8 cellular contexts compared by ENCODE assay signal in genomic region chr9:109640232-109641078, GRCh38.
DNase-seq lines count a peak whose midpoint lies in the region; ATAC-seq and TF ChIP-seq lines count a peak whose summit lies in the region.

No MANE protein-coding gene starts in this region.

- H3K9me2 ChIP-seq in GM23338 (ENCODE audit: insufficient read depth), result no peaks in the 10 kb centered on the region

- ATAC-seq in GM23338 (peak; percentile 89), lower lobe of right lung (peak; percentile 44 to 63)

- H3K79me2 ChIP-seq in GM23338 (replicated peaks; ENCODE audit: insufficient read depth), result no peaks in the 10 kb centered on the region

- H3K36me3 ChIP-seq in GM23338 (ENCODE audit: insufficient read depth) (no peaks in the 10 kb centered on the region), ectodermal cell (ENCODE audit: control insufficient read depth, insufficient read depth, low read length) (no peaks in the 10 kb centered on the region), lower lobe of right lung (no peaks in the 10 kb centered on the region)

- no peaks in the 10 kb centered on the region for H3K9me3 ChIP-seq in ectodermal cell (ENCODE audit: control insufficient read depth, low read length)
- no peaks in the 10 kb centered on the region for H3K9me3 ChIP-seq in lower lobe of right lung

- no peaks in the 10 kb centered on the region for H4K20me1 ChIP-seq in GM23338 (replicated peaks; ENCODE audit: insufficient read depth)

- H3K27ac ChIP-seq in GM23338 (ENCODE audit: low read depth) (no peak overlapping the region), ectodermal cell (ENCODE audit: insufficient read depth, low read depth, low read length, poor library complexity, severe bottlenecking) (no peak overlapping the region), lower lobe of right lung (no peak overlapping the region)

- intact Hi-C loops in lower lobe of right lung (cut with DNase I), result no loop called here

- peaks cover 6% of the 10 kb centered on the region; the same call in 2 of the 3 replicates for H3K9me3 Mint-ChIP-seq in GM23338
- peaks cover 4% of the 10 kb centered on the region for H3K9me3 Mint-ChIP-seq in type B pancreatic cell

- H3K27me3 Mint-ChIP-seq in GM23338 (ENCODE audit: insufficient read depth, low read depth, poor library complexity) (peaks cover 28% of the 10 kb centered on the region), type B pancreatic cell (peaks cover 86% of the 10 kb centered on the region)

- H3K4me3 Mint-ChIP-seq in GM23338 (peak overlapping the region; percentile 73), type B pancreatic cell (peak overlapping the region; percentile 77)

- peaks cover 55% of the 10 kb centered on the region for H3K27me3 ChIP-seq in GM23338 (ENCODE audit: insufficient read depth)
- peaks cover 63% of the 10 kb centered on the region for H3K27me3 ChIP-seq in ectodermal cell (ENCODE audit: control insufficient read depth, insufficient read depth, low read length, poor library complexity, severe bottlenecking)
- H3K27me3 ChIP-seq in lower lobe of right lung (ENCODE audit: low read depth), result peaks cover 27% of the 10 kb centered on the region

- H3K4me1 ChIP-seq in GM23338 (ENCODE audit: insufficient read depth) (peaks cover 6% of the 10 kb centered on the region), ectodermal cell (ENCODE audit: control insufficient read depth, insufficient read depth, low read length) (peaks cover 15% of the 10 kb centered on the region), lower lobe of right lung (peaks cover 8% of the 10 kb centered on the region)

- TF ChIP-seq CTCF in GM23338 (conservative IDR thresholded peaks at IDR 0.05; ENCODE audit: low read depth in 2 of 2) (no peak), lower lobe of right lung (IDR thresholded peaks at IDR 0.05) (no peak), type B pancreatic cell (conservative IDR thresholded peaks at IDR 0.05) (no peak)

- H2AFZ ChIP-seq in GM23338, result peak overlapping the region; percentile 99

- H3K4me3 ChIP-seq in GM23338 (peak overlapping the region; percentile 78), ectodermal cell (ENCODE audit: insufficient read depth, low read depth, low read length) (peak overlapping the region; percentile 54), lower lobe of right lung (peak overlapping the region; percentile 46)

- peak overlapping the region; percentile 94 for H3K4me2 ChIP-seq in GM23338

- DNase-seq in GM23338 (ENCODE audit: low spot score) (peak; percentile 78), NCI-H524 (lab: John Stamatoyannopoulos, UW) (peak; percentile 85 to 94), lower lobe of right lung (peak; percentile 50), type B pancreatic cell (ENCODE audit: extremely low spot score, unreplicated experiment) (peak; percentile 77), GM19240 (ENCODE audit: insufficient read length, low spot score) (no peak)
- DNase-seq in activated T-cell treated with anti-CD3 and anti-CD28 coated beads, Interleukin-2, amount 50 U/mL, for 1 hour, result no peak
- DNase-seq in activated naive CD4-positive, alpha-beta T cell (lab: John Stamatoyannopoulos, UW), result no peak

- WGBS in ectodermal cell, 2 experiments, result 1% methylated on average over 73 to 74 of the region's 74 CpGs

- H3K36me3 Mint-ChIP-seq in GM23338 (ENCODE audit: low read depth), result peaks cover 3% of the 10 kb centered on the region; the same call in 2 of the 3 replicates
- no peaks in the 10 kb centered on the region for H3K36me3 Mint-ChIP-seq in type B pancreatic cell

- H3K4me1 Mint-ChIP-seq in GM23338 (peaks cover 13% of the 10 kb centered on the region), type B pancreatic cell (ENCODE audit: unreplicated experiment) (peaks cover 7% of the 10 kb centered on the region)

- H3K27ac Mint-ChIP-seq in GM23338, result no peak overlapping the region
- no peak overlapping the region for H3K27ac Mint-ChIP-seq in type B pancreatic cell

- H3F3A ChIP-seq in GM23338 (replicated peaks; ENCODE audit: low read depth), result no peaks in the 10 kb centered on the region

TF ChIP-seq in GM23338, 12 proteins besides CTCF, POLR2A, EP300 and RAD21:
- TF ChIP-seq JUNB (IDR thresholded peaks at IDR 0.05; ENCODE audit: unreplicated experiment) (no peak), EZH2 (IDR thresholded peaks at IDR 0.05; ENCODE audit: low read depth, unreplicated experiment) (peak; percentile 16)

Comparison
In these comparisons a context has a peak if more than half of its experiments do, and no peak if none do; other contexts are left out.
1. DNase-seq: peak in GM23338 (single experiment), NCI-H524 (2 of 2), lower lobe of right lung (single experiment) and type B pancreatic cell (single experiment); none in GM19240 (single experiment), activated T-cell treated with anti-CD3 and anti-CD28 coated beads, Interleukin-2, amount 50 U/mL, for 1 hour (single experiment) and activated naive CD4-positive, alpha-beta T cell (0 of 4).
2. Peak in every context shown above with its lines, with median percentiles within 50 percentile points of each other: H3K4me3 ChIP-seq.